1 cellular context compared by ENCODE assay signal in the genomic region with DNA sequence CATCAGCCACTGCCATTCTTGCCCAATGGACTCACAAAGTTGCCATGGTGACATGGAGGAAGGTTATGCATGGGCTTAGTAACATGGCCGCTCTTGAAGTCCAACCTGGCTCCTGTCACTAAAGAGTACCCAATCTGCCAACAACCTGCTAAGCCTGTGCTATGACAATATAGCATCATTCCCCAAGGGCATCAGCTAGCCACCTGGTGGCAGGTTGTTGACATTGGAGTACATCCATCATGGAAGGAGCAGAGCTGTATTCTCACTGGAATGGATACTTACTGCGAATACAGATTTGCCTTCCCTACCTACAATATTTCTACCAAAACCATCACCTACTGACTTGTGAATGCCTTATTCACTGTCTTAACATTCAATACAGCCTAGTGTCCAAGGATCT.
TF ChIP-seq lines count a peak whose summit lies in the region.

No MANE protein-coding gene starts in this region.

TF ChIP-seq in WTC11, 78 proteins besides CTCF, POLR2A, EP300 and RAD21 (continued from another document):
- TF ChIP-seq, protein P1, sequence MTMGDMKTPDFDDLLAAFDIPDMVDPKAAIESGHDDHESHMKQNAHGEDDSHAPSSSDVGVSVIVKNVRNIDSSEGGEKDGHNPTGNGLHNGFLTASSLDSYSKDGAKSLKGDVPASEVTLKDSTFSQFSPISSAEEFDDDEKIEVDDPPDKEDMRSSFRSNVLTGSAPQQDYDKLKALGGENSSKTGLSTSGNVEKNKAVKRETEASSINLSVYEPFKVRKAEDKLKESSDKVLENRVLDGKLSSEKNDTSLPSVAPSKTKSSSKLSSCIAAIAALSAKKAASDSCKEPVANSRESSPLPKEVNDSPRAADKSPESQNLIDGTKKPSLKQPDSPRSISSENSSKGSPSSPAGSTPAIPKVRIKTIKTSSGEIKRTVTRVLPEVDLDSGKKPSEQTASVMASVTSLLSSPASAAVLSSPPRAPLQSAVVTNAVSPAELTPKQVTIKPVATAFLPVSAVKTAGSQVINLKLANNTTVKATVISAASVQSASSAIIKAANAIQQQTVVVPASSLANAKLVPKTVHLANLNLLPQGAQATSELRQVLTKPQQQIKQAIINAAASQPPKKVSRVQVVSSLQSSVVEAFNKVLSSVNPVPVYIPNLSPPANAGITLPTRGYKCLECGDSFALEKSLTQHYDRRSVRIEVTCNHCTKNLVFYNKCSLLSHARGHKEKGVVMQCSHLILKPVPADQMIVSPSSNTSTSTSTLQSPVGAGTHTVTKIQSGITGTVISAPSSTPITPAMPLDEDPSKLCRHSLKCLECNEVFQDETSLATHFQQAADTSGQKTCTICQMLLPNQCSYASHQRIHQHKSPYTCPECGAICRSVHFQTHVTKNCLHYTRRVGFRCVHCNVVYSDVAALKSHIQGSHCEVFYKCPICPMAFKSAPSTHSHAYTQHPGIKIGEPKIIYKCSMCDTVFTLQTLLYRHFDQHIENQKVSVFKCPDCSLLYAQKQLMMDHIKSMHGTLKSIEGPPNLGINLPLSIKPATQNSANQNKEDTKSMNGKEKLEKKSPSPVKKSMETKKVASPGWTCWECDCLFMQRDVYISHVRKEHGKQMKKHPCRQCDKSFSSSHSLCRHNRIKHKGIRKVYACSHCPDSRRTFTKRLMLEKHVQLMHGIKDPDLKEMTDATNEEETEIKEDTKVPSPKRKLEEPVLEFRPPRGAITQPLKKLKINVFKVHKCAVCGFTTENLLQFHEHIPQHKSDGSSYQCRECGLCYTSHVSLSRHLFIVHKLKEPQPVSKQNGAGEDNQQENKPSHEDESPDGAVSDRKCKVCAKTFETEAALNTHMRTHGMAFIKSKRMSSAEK (CRISPR knock-in tag; IDR thresholded peaks at IDR 0.05; ENCODE audit: borderline replicate concordance): no peak
- TF ChIP-seq, protein P2, sequence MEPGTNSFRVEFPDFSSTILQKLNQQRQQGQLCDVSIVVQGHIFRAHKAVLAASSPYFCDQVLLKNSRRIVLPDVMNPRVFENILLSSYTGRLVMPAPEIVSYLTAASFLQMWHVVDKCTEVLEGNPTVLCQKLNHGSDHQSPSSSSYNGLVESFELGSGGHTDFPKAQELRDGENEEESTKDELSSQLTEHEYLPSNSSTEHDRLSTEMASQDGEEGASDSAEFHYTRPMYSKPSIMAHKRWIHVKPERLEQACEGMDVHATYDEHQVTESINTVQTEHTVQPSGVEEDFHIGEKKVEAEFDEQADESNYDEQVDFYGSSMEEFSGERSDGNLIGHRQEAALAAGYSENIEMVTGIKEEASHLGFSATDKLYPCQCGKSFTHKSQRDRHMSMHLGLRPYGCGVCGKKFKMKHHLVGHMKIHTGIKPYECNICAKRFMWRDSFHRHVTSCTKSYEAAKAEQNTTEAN (CRISPR knock-in tag; IDR thresholded peaks at IDR 0.05): no peak
- TF ChIP-seq ZNF423 (CRISPR knock-in tag; IDR thresholded peaks at IDR 0.05): no peak
- TF ChIP-seq, protein P3, sequence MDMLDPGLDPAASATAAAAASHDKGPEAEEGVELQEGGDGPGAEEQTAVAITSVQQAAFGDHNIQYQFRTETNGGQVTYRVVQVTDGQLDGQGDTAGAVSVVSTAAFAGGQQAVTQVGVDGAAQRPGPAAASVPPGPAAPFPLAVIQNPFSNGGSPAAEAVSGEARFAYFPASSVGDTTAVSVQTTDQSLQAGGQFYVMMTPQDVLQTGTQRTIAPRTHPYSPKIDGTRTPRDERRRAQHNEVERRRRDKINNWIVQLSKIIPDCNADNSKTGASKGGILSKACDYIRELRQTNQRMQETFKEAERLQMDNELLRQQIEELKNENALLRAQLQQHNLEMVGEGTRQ (CRISPR knock-in tag; IDR thresholded peaks at IDR 0.05): no peak
- no peak for TF ChIP-seq ZNF317 (CRISPR knock-in tag; IDR thresholded peaks at IDR 0.05; ENCODE audit: borderline replicate concordance, low read depth)
- TF ChIP-seq SMAD3 (CRISPR knock-in tag; IDR thresholded peaks at IDR 0.05; ENCODE audit: borderline replicate concordance): no peak
- TF ChIP-seq, protein P4, sequence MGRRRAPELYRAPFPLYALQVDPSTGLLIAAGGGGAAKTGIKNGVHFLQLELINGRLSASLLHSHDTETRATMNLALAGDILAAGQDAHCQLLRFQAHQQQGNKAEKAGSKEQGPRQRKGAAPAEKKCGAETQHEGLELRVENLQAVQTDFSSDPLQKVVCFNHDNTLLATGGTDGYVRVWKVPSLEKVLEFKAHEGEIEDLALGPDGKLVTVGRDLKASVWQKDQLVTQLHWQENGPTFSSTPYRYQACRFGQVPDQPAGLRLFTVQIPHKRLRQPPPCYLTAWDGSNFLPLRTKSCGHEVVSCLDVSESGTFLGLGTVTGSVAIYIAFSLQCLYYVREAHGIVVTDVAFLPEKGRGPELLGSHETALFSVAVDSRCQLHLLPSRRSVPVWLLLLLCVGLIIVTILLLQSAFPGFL (CRISPR knock-in tag; IDR thresholded peaks at IDR 0.05; ENCODE audit: borderline replicate concordance): no peak
- no peak for TF ChIP-seq NFATC4 (CRISPR knock-in tag; IDR thresholded peaks at IDR 0.05)
- no peak for TF ChIP-seq ZNF263 (CRISPR knock-in tag; IDR thresholded peaks at IDR 0.05; ENCODE audit: low read depth)
- TF ChIP-seq, protein P5, sequence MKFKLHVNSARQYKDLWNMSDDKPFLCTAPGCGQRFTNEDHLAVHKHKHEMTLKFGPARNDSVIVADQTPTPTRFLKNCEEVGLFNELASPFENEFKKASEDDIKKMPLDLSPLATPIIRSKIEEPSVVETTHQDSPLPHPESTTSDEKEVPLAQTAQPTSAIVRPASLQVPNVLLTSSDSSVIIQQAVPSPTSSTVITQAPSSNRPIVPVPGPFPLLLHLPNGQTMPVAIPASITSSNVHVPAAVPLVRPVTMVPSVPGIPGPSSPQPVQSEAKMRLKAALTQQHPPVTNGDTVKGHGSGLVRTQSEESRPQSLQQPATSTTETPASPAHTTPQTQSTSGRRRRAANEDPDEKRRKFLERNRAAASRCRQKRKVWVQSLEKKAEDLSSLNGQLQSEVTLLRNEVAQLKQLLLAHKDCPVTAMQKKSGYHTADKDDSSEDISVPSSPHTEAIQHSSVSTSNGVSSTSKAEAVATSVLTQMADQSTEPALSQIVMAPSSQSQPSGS (CRISPR knock-in tag; IDR thresholded peaks at IDR 0.05; ENCODE audit: borderline replicate concordance, low read depth): no peak
